Comparison of ENCODE assay signal across 1 cellular context in the genomic region with DNA sequence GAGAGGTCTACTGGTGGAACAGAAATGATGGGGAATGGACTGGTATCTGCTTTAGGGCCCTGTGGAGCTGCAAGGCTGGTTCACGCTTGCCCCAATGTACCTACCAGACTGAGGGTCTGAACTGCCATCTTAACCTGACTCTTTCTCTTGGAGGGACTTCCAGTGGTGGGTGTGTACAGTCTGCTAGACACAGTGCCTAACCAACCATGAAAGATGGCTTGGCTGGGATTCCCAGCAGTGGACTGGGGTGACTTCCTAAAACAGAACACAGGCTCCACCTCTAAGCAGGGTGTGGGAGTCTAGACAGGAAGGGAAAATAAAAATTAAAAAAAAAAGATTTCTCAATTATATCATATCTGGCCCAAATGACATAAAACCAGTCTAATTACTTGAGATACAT.
TF ChIP-seq lines count a peak whose summit lies in the region.

No MANE protein-coding gene starts in this region.

TF ChIP-seq in K562, 482 proteins besides CTCF, POLR2A, EP300 and RAD21 (continued from another document):
- TF ChIP-seq POLR2H (tag; IDR thresholded peaks at IDR 0.05; ENCODE audit: low read depth) (no peak), ZMIZ1 (IDR thresholded peaks at IDR 0.05; ENCODE audit: low read depth in 2 of 2, low read length in 2 of 2) (no peak), CHCHD3 (CRISPR knock-in tag; IDR thresholded peaks at IDR 0.05) (no peak), USF2 (CRISPR knock-in tag; IDR thresholded peaks at IDR 0.05) (no peak), ZNF668 (CRISPR knock-in tag; IDR thresholded peaks at IDR 0.05) (no peak), ILF3 (IDR thresholded peaks at IDR 0.05; ENCODE audit: borderline replicate concordance) (no peak)
- TF ChIP-seq, protein P1, sequence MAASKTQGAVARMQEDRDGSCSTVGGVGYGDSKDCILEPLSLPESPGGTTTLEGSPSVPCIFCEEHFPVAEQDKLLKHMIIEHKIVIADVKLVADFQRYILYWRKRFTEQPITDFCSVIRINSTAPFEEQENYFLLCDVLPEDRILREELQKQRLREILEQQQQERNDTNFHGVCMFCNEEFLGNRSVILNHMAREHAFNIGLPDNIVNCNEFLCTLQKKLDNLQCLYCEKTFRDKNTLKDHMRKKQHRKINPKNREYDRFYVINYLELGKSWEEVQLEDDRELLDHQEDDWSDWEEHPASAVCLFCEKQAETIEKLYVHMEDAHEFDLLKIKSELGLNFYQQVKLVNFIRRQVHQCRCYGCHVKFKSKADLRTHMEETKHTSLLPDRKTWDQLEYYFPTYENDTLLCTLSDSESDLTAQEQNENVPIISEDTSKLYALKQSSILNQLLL (CRISPR knock-in tag; IDR thresholded peaks at IDR 0.05; ENCODE audit: borderline replicate concordance), result no peak
